ENCODE assay signal across 35 cellular contexts in genomic region chr1:31652891-31653489, GRCh38. TPM values are rescaled to one million over a fixed set of nuclear protein-coding genes. Genes with fewer than 3 reads are reported as not detected.
"Had no signal": no experiment of that assay in that cellular context is flagged by ENCODE, and none has a peak within 500 bp of the region (broad histone marks: within the 10 kb centered on the region; RNA-seq: fewer than 3 reads in every experiment).

No MANE protein-coding gene starts in this region.

- H3K36me3 Mint-ChIP-seq: activated naive CD8-positive, alpha-beta T cell treated with anti-CD3 and anti-CD28 coated beads for 36 hours; natural killer cell treated with Interleukin-12 subunit alpha and Interleukin-12 subunit beta and Interleukin-15 and Interleukin-18, amount 100 ng/mL, for 72 hours had no signal

- H3K9me3 ChIP-seq: adrenal gland, heart right ventricle, neutrophil, SK-N-SH, tibial nerve had no signal

- DNase-seq: activated CD4-positive, alpha-beta T cell treated with anti-CD3 and anti-CD28 coated beads for 48 hours; activated CD4-positive, alpha-beta T cell treated with anti-CD3 and anti-CD28 coated beads, Interleukin-2, amount 50 U/mL, for 48 hours; activated CD8-positive, alpha-beta memory T cell treated with anti-CD3 and anti-CD28 coated beads for 24 hours; activated effector memory CD4-positive, alpha-beta T cell treated with anti-CD3 and anti-CD28 coated beads, Interleukin-2, amount 50 U/mL, for 16 hours; activated naive CD4-positive, alpha-beta T cell treated with anti-CD3 and anti-CD28 coated beads for 36 hours; activated naive CD8-positive, alpha-beta T cell treated with anti-CD3 and anti-CD28 coated beads for 36 hours; adrenal gland; brain microvascular endothelial cell; central memory CD4-positive, alpha-beta T cell; endodermal cell; foreskin keratinocyte; heart right ventricle; left ventricle myocardium superior; mesenchymal stem cell; retina; SK-N-SH; stimulated activated CD4-positive, alpha-beta T cell treated with anti-CD3 and anti-CD28 coated beads, Interleukin-12 subunit alpha, Interleukin-12 subunit beta, amount 100 ng/mL, for 4 hours; stimulated activated CD4-positive, alpha-beta T cell treated with anti-CD3 and anti-CD28 coated beads, Interleukin-4, amount 100 ng/mL, for 1 hour; SW 1271; T-helper 17 cell; T1000; WERI-Rb-1 had no signal

- H3K4me1 Mint-ChIP-seq: activated naive CD8-positive, alpha-beta T cell treated with anti-CD3 and anti-CD28 coated beads for 36 hours had no signal

- H3K9ac ChIP-seq: SK-N-SH had no signal

- ATAC-seq: activated CD4-positive, CD25-positive, alpha-beta regulatory T cell treated with anti-CD3 and anti-CD28 coated beads, Interleukin-2, amount 50 U/mL, for 24 hours; esophagus mucosa; foreskin keratinocyte; heart right ventricle; left ventricle myocardium superior; natural killer cell treated with Interleukin-12 subunit alpha and Interleukin-12 subunit beta and Interleukin-15 and Interleukin-18, amount 100 ng/mL, for 72 hours; sciatic nerve; T-helper 17 cell had no signal

- FAIRE-seq: astrocyte, urothelium cell line had no signal

- H3K36me3 ChIP-seq: adrenal gland, brain microvascular endothelial cell, neutrophil had no signal

- H3K4me3 ChIP-seq: adrenal gland, heart right ventricle, skin epidermis, tibial nerve had no signal

- H3K27ac ChIP-seq: adrenal gland, brain microvascular endothelial cell, foreskin keratinocyte, heart right ventricle, neutrophil, tibial nerve, WERI-Rb-1 had no signal

- H3K9me3 Mint-ChIP-seq: activated naive CD4-positive, alpha-beta T cell treated with anti-CD3 and anti-CD28 coated beads for 36 hours; activated naive CD8-positive, alpha-beta T cell treated with anti-CD3 and anti-CD28 coated beads for 36 hours; activated T-helper 1 cell treated with anti-CD3 and anti-CD28 coated beads, Interleukin-12 subunit alpha, Interleukin-12 subunit beta, Interleukin-2, Interleukin-4 antibody, amounts not matched to agents 30 ng/mL and 10 ng/mL and 1 ng/mL, durations not matched to agents 14 hours and 24 hours and 36 hours; endodermal cell; natural killer cell treated with Interleukin-12 subunit alpha and Interleukin-12 subunit beta and Interleukin-15 and Interleukin-18, amount 100 ng/mL, for 72 hours; stimulated activated naive CD8-positive, alpha-beta T cell treated with anti-CD3 and anti-CD28 coated beads, Interleukin-15, Interleukin-2, amounts not matched to agents 100 ng/mL and 50 ng/mL, for 24 hours had no signal

- H3K4me1 ChIP-seq: adrenal gland, foreskin keratinocyte had no signal

- H3K4me3 Mint-ChIP-seq: activated naive CD4-positive, alpha-beta T cell treated with anti-CD3 and anti-CD28 coated beads for 36 hours; activated naive CD8-positive, alpha-beta T cell treated with anti-CD3 and anti-CD28 coated beads for 36 hours; activated T-helper 1 cell treated with anti-CD3 and anti-CD28 coated beads, Interleukin-12 subunit alpha, Interleukin-12 subunit beta, Interleukin-2, Interleukin-4 antibody, amounts not matched to agents 30 ng/mL and 10 ng/mL and 1 ng/mL, durations not matched to agents 14 hours and 24 hours and 36 hours; endodermal cell; natural killer cell treated with Interleukin-12 subunit alpha and Interleukin-12 subunit beta and Interleukin-15 and Interleukin-18, amount 100 ng/mL, for 72 hours; stimulated activated naive CD8-positive, alpha-beta T cell treated with anti-CD3 and anti-CD28 coated beads, Interleukin-15, Interleukin-2, amounts not matched to agents 100 ng/mL and 50 ng/mL, for 24 hours; T-helper 17 cell had no signal

- H3K27me3 Mint-ChIP-seq: activated naive CD8-positive, alpha-beta T cell treated with anti-CD3 and anti-CD28 coated beads for 36 hours; stimulated activated naive CD8-positive, alpha-beta T cell treated with anti-CD3 and anti-CD28 coated beads, Interleukin-15, Interleukin-2, amounts not matched to agents 100 ng/mL and 50 ng/mL, for 24 hours had no signal

- H3K27ac Mint-ChIP-seq: activated naive CD4-positive, alpha-beta T cell treated with anti-CD3 and anti-CD28 coated beads for 36 hours; activated naive CD8-positive, alpha-beta T cell treated with anti-CD3 and anti-CD28 coated beads for 36 hours; activated T-helper 1 cell treated with anti-CD3 and anti-CD28 coated beads, Interleukin-12 subunit alpha, Interleukin-12 subunit beta, Interleukin-2, Interleukin-4 antibody, amounts not matched to agents 30 ng/mL and 10 ng/mL and 1 ng/mL, durations not matched to agents 14 hours and 24 hours and 36 hours; endodermal cell; natural killer cell treated with Interleukin-12 subunit alpha and Interleukin-12 subunit beta and Interleukin-15 and Interleukin-18, amount 100 ng/mL, for 72 hours; progenitor cell of endocrine pancreas; stimulated activated naive CD8-positive, alpha-beta T cell treated with anti-CD3 and anti-CD28 coated beads, Interleukin-15, Interleukin-2, amounts not matched to agents 100 ng/mL and 50 ng/mL, for 24 hours; T-helper 17 cell had no signal

RNA-seq across cellular contexts. Expression of gene HCRTR1, which starts 35.5 kb away (rescaled TPM):
- total RNA-seq: activated naive CD4-positive, alpha-beta T cell treated with anti-CD3 and anti-CD28 coated beads for 36 hours; activated naive CD8-positive, alpha-beta T cell treated with anti-CD3 and anti-CD28 coated beads for 36 hours; activated T-helper 1 cell treated with anti-CD3 and anti-CD28 coated beads, Interleukin-12 subunit alpha, Interleukin-12 subunit beta, Interleukin-2, Interleukin-4 antibody, amounts not matched to agents 30 ng/mL and 10 ng/mL and 1 ng/mL, durations not matched to agents 14 hours and 24 hours and 36 hours; astrocyte; endodermal cell; esophagus mucosa; foreskin keratinocyte; mononuclear cell; natural killer cell treated with Interleukin-12 subunit alpha and Interleukin-12 subunit beta and Interleukin-15 and Interleukin-18, amount 100 ng/mL, for 72 hours; progenitor cell of endocrine pancreas; T-helper 17 cell had no signal
- polyA plus RNA-seq: foreskin keratinocyte had no signal

RNA-seq across cellular contexts. Expression of gene COL16A1, which starts 50.8 kb away (rescaled TPM):
- total RNA-seq: activated T-helper 1 cell treated with anti-CD3 and anti-CD28 coated beads, Interleukin-12 subunit alpha, Interleukin-12 subunit beta, Interleukin-2, Interleukin-4 antibody, amounts not matched to agents 30 ng/mL and 10 ng/mL and 1 ng/mL, durations not matched to agents 14 hours and 24 hours and 36 hours; T-helper 17 cell had no signal
